ENCODE assay signal across 13 cellular contexts in the genomic region with DNA sequence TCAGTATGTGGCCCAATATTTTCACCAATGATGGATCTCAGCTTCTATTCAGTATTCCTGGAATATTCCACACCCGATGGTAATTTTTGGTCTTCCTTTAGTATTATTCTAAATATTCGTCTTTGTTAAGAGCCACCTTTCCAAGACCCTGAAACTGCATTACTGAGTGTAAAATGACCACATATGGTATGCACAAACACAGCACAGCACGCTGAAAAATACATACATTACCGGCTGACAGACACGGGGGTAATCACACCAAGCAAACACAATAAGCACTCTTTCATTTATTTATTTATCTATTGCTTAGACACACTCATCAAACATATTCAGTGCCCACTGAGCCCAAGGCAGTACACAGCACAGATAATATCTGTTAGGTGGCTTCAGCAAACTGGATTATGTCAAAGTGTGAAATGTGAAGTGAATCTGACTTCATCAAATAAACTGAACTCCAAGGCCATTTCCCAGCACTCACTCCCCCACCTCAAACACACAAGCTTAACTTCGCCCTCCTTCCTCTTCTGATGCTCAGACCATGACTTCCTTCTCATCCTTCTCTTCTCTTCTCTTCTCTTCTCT. TPM values are rescaled to one million over a fixed set of nuclear protein-coding genes. Genes with fewer than 3 reads are reported as not detected.
DNase-seq lines count a peak whose midpoint lies in the region; ATAC-seq and TF ChIP-seq lines count a peak whose summit lies in the region.
"Had no signal": no experiment of that assay in that cellular context is flagged by ENCODE, and none has a peak within 500 bp of the region (broad histone marks: within the 10 kb centered on the region; RNA-seq: fewer than 3 reads in every experiment).

No MANE protein-coding gene starts in this region.

- H3K36me3 ChIP-seq in breast epithelium (no peaks in the 10 kb centered on the region), uterus (no peaks in the 10 kb centered on the region), body of pancreas (replicated peaks in 1 of 2; ENCODE audit: insufficient read depth in 1 of 2, low read depth in 2 of 2) (no peaks in the 10 kb centered on the region)

- no peak for DNase-seq in MCF 10A (ENCODE audit: unreplicated experiment)
- no peak for DNase-seq in breast epithelium (ENCODE audit: low spot score in 2 of 2)
- DNase-seq in SK-N-DZ (ENCODE audit: low spot score): peak; percentile 60
- DNase-seq in uterus: no peak
- no peak for DNase-seq in EL
- DNase-seq in ecto neural progenitor cell (ENCODE audit: low spot score): no peak
- no peak for DNase-seq in body of pancreas
- DNase-seq: activated CD8-positive, alpha-beta memory T cell treated with anti-CD3 and anti-CD28 coated beads, Interleukin-2, amount 10 ng/mL, durations not matched to agents 7 days and 5 days; cerebellar nuclear complex; NCI-H226; stimulated activated CD4-positive, alpha-beta T cell treated with anti-CD3 and anti-CD28 coated beads, Interleukin-2, amount 100 ng/mL, for 24 hours had no signal

- intact Hi-C loops in MCF 10A (cut with micrococcal nuclease) (loop anchor here (10.0 kb wide), 3 partner anchors 606 to 1136 kb away; no protein-coding TSS in a partner anchor), breast epithelium (cut with DNase I; ENCODE audit: low total_unique reads) (no loop called here), uterus (cut with DNase I; ENCODE audit: low total_unique reads) (no loop called here), body of pancreas (cut with DNase I) (no loop called here)

- peak overlapping the region; percentile 86 for H3K4me3 Mint-ChIP-seq in MCF 10A (ENCODE audit: unreplicated experiment)
- H3K4me3 Mint-ChIP-seq: activated CD8-positive, alpha-beta memory T cell treated with anti-CD3 and anti-CD28 coated beads, Interleukin-2, amount 10 ng/mL, durations not matched to agents 7 days and 5 days had no signal

- TSS peak; percentile 37 for BruUV-seq in MCF 10A (replicated peaks; lab: Mats Ljungman, UMichigan)

- no peak for ATAC-seq in body of pancreas

- H3K27ac Mint-ChIP-seq in MCF 10A (ENCODE audit: low read depth, unreplicated experiment): no peak overlapping the region
- H3K27ac Mint-ChIP-seq: activated CD8-positive, alpha-beta memory T cell treated with anti-CD3 and anti-CD28 coated beads, Interleukin-2, amount 10 ng/mL, durations not matched to agents 7 days and 5 days; activated naive CD4-positive, alpha-beta T cell treated with anti-CD3 and anti-CD28 coated beads, Interleukin-2, amount 50 U/mL, for 72 hours had no signal

- peaks cover 0 to 6% of the 10 kb centered on the region in 2 donors for H3K4me1 ChIP-seq in breast epithelium
- no peaks in the 10 kb centered on the region for H3K4me1 ChIP-seq in uterus
- H3K4me1 ChIP-seq in body of pancreas: peaks cover 36% of the 10 kb centered on the region

- H3K27me3 Mint-ChIP-seq in MCF 10A (ENCODE audit: insufficient read depth, unreplicated experiment): no peaks in the 10 kb centered on the region

- no peak overlapping the region for H3K4me3 ChIP-seq in breast epithelium
- H3K4me3 ChIP-seq in iPS-18c (ENCODE audit: insufficient read depth, low read depth, low read length): peak overlapping the region; percentile 77
- peak overlapping the region; percentile 50 to 55 for H3K4me3 ChIP-seq in uterus
- no peak overlapping the region for H3K4me3 ChIP-seq in body of pancreas

- WGBS in body of pancreas, 2 donors: 22 to 27% methylated on average over 6 of the region's 6 CpGs

- no peaks in the 10 kb centered on the region for H3K9me3 Mint-ChIP-seq in MCF 10A (ENCODE audit: unreplicated experiment)
- H3K9me3 Mint-ChIP-seq: activated naive CD4-positive, alpha-beta T cell treated with anti-CD3 and anti-CD28 coated beads, Interleukin-2, amount 50 U/mL, for 72 hours had no signal

- H3K27me3 ChIP-seq in breast epithelium (peaks cover 4 to 41% of the 10 kb centered on the region in 2 donors), uterus (no peaks in the 10 kb centered on the region), body of pancreas (peaks cover 0 to 34% of the 10 kb centered on the region in 2 donors)

- H3K4me1 Mint-ChIP-seq in MCF 10A (ENCODE audit: insufficient read depth, unreplicated experiment): peaks cover 13% of the 10 kb centered on the region

- CTCF ChIA-PET in MCF 10A (lab: Yijun Ruan, JAX): interaction anchor here (0.6 to 3.9 kb wide), 15 partner anchors 8 to 1485 kb away, joined by 3 to 34 read pairs (median 4); no protein-coding TSS in a partner anchor

- H3K9me3 ChIP-seq in breast epithelium (no peaks in the 10 kb centered on the region), iPS-18c (ENCODE audit: control insufficient read depth, insufficient read depth, low read length) (no peaks in the 10 kb centered on the region), uterus (no peaks in the 10 kb centered on the region), body of pancreas (no peaks in the 10 kb centered on the region)

- POLR2A ChIA-PET in MCF 10A (lab: Yijun Ruan, JAX): interaction anchor here (0.6 to 2.6 kb wide), 6 partner anchors 432 to 1151 kb away, joined by 3 to 9 read pairs (median 3); no protein-coding TSS in a partner anchor

- H3K27ac ChIP-seq in breast epithelium: no peak overlapping the region
- peak overlapping the region; percentile 66 to 82 for H3K27ac ChIP-seq in uterus
- no peak overlapping the region for H3K27ac ChIP-seq in body of pancreas

- TF ChIP-seq POLR2A in breast epithelium (IDR thresholded peaks at IDR 0.05) (no peak), uterus (IDR thresholded peaks at IDR 0.05) (no peak), body of pancreas (IDR thresholded peaks at IDR 0.05) (no peak)

- no peak for TF ChIP-seq CTCF in MCF 10A (IDR thresholded peaks at IDR 0.05; ENCODE audit: unreplicated experiment)
- TF ChIP-seq CTCF in breast epithelium (IDR thresholded peaks at IDR 0.05): no peak
- no peak for TF ChIP-seq CTCF in uterus (IDR thresholded peaks at IDR 0.05)
- TF ChIP-seq CTCF in body of pancreas (IDR thresholded peaks at IDR 0.05): no peak

- no peaks in the 10 kb centered on the region for H3K36me3 Mint-ChIP-seq in MCF 10A (ENCODE audit: insufficient read depth, unreplicated experiment)

RNA-seq across cellular contexts. Expression of gene LINGO2, which starts 2.3 kb away (rescaled TPM):
- 0.84 and 2.3 TPM in 2 replicates for total RNA-seq in MCF 10A (2022)
- total RNA-seq in breast epithelium: under 1 TPM in 1 of 3 donors, not detected in 2; 0.59 TPM
- 2.0 and 2.7 TPM in 2 replicates for polyA plus RNA-seq in SK-N-DZ (2014; cell fraction: cytosol; rRNA removed)
- 4.8 and 4.9 TPM in 2 replicates for polyA plus RNA-seq in SK-N-DZ (2014; cell fraction: nucleus; rRNA removed)
- total RNA-seq in uterus: 10 to 100 TPM in 2 of 4 donors, 1 to 10 TPM in 1, not detected in 1; 7.4 to 14.8 (median 11.3) TPM
- total RNA-seq in body of pancreas: not detected
- total RNA-seq: activated CD8-positive, alpha-beta memory T cell treated with anti-CD3 and anti-CD28 coated beads, Interleukin-2, amount 10 ng/mL, durations not matched to agents 7 days and 5 days; activated naive CD4-positive, alpha-beta T cell treated with anti-CD3 and anti-CD28 coated beads, Interleukin-2, amount 50 U/mL, for 72 hours had no signal

Comparison
In these comparisons a context has a peak if more than half of its experiments do, and no peak if none do; other contexts are left out.
1. H3K27ac ChIP-seq: peak in uterus (2 of 2); none in breast epithelium (0 of 2) and body of pancreas (0 of 4).
2. H3K4me3 ChIP-seq: peak in iPS-18c (single experiment) and uterus (2 of 2); none in breast epithelium (0 of 3) and body of pancreas (0 of 2).